ENCODE assay signal across 8 cellular contexts in genomic region chr16:67177743-67178699, GRCh38. TPM values are rescaled to one million over a fixed set of nuclear protein-coding genes. Genes with fewer than 3 reads are reported as not detected.
DNase-seq lines count a peak whose midpoint lies in the region; ATAC-seq and TF ChIP-seq lines count a peak whose summit lies in the region.

No MANE protein-coding gene starts in this region.

- no peaks in the 10 kb centered on the region for H3K36me3 ChIP-seq in mucosa of descending colon (ENCODE audit: low read depth)
- no peaks in the 10 kb centered on the region for H3K36me3 ChIP-seq in uterus

- H3K9me3 ChIP-seq in mucosa of descending colon (no peaks in the 10 kb centered on the region), uterus (no peaks in the 10 kb centered on the region)

- H3K27ac ChIP-seq in uterus, result peak overlapping the region; percentile 9 to 34

- intact Hi-C loops in mucosa of descending colon (cut with DNase I, micrococcal nuclease) (no loop called here), uterus (cut with DNase I; ENCODE audit: low total_unique reads) (no loop called here)

- peak overlapping the region; percentile 58 for H3K4me3 Mint-ChIP-seq in activated CD4-positive, alpha-beta memory T cell treated with anti-CD3 and anti-CD28 coated beads, Interleukin-2, amount 10 ng/mL, durations not matched to agents 7 days and 5 days
- H3K4me3 Mint-ChIP-seq in endothelial cell (ENCODE audit: unreplicated experiment), result peak overlapping the region; percentile 28

- POLR2A ChIA-PET in activated CD4-positive, alpha-beta memory T cell treated with anti-CD3 and anti-CD28 coated beads, Interleukin-2, amount 10 ng/mL, durations not matched to agents 7 days and 5 days (lab: Charles Lee), result interaction anchor here (0.8 to 13.2 kb wide), 5 partner anchors 15 to 149 kb away, joined by 3 to 204 read pairs (median 3); partner anchors contain the start of genes CBFB, FBXL8, HSF4 and TMEM208

- TF ChIP-seq CTCF in endothelial cell (IDR thresholded peaks at IDR 0.05; ENCODE audit: unreplicated experiment) (no peak), mucosa of descending colon (IDR thresholded peaks at IDR 0.05) (no peak), uterus (IDR thresholded peaks at IDR 0.05) (peak in 3 of 4 experiments; percentile 10 to 33 (median 23))

- peak; percentile 98 for DNase-seq in DMS53 (lab: John Stamatoyannopoulos, UW)
- peak; percentile 92 for DNase-seq in NCI-H146 (lab: John Stamatoyannopoulos, UW)
- peak; percentile 67 for DNase-seq in activated CD4-positive, alpha-beta memory T cell treated with anti-CD3 and anti-CD28 coated beads, Interleukin-2, amount 10 ng/mL, durations not matched to agents 7 days and 5 days
- no peak for DNase-seq in endothelial cell (ENCODE audit: low spot score)
- peak; percentile 85 to 93 (median 90) for DNase-seq in mucosa of descending colon
- DNase-seq in uterus, result peak in 1 of 2 donors; percentile 54
- DNase-seq in NAMALWA (ENCODE audit: low spot score), result no peak
- no peak for DNase-seq in A172 (ENCODE audit: low spot score)

- H3K36me3 Mint-ChIP-seq in activated CD4-positive, alpha-beta memory T cell treated with anti-CD3 and anti-CD28 coated beads, Interleukin-2, amount 10 ng/mL, durations not matched to agents 7 days and 5 days (ENCODE audit: low read depth), result peaks cover 26% of the 10 kb centered on the region
- peaks cover 20% of the 10 kb centered on the region for H3K36me3 Mint-ChIP-seq in endothelial cell (ENCODE audit: low read depth, unreplicated experiment)

- no peaks in the 10 kb centered on the region for H3K27me3 ChIP-seq in uterus

- H3K27me3 Mint-ChIP-seq in activated CD4-positive, alpha-beta memory T cell treated with anti-CD3 and anti-CD28 coated beads, Interleukin-2, amount 10 ng/mL, durations not matched to agents 7 days and 5 days, result peaks cover 15% of the 10 kb centered on the region
- peaks cover 29% of the 10 kb centered on the region for H3K27me3 Mint-ChIP-seq in endothelial cell (ENCODE audit: unreplicated experiment)

- ATAC-seq in mucosa of descending colon, result peak; percentile 82

- H3K4me3 ChIP-seq in mucosa of descending colon (no peak overlapping the region), uterus (peak overlapping the region; percentile 20 to 33)

- H3K27ac Mint-ChIP-seq in activated CD4-positive, alpha-beta memory T cell treated with anti-CD3 and anti-CD28 coated beads, Interleukin-2, amount 10 ng/mL, durations not matched to agents 7 days and 5 days, result no peak overlapping the region
- H3K27ac Mint-ChIP-seq in endothelial cell (ENCODE audit: unreplicated experiment), result peak overlapping the region; percentile 13

- CTCF ChIA-PET in activated CD4-positive, alpha-beta memory T cell treated with anti-CD3 and anti-CD28 coated beads, Interleukin-2, amount 10 ng/mL, durations not matched to agents 7 days and 5 days (lab: Charles Lee), result interaction anchor here (0.9 to 1.7 kb wide), 4 partner anchors 19 to 160 kb away, joined by 3 to 5 read pairs (median 4); partner anchors contain the start of genes FBXL8 and TRADD

- no peaks in the 10 kb centered on the region for H3K9me3 Mint-ChIP-seq in activated CD4-positive, alpha-beta memory T cell treated with anti-CD3 and anti-CD28 coated beads, Interleukin-2, amount 10 ng/mL, durations not matched to agents 7 days and 5 days
- H3K9me3 Mint-ChIP-seq in endothelial cell (ENCODE audit: unreplicated experiment), result no peaks in the 10 kb centered on the region

- TF ChIP-seq POLR2A in uterus (IDR thresholded peaks at IDR 0.05), result peak in 1 of 2 donors; percentile 35

- H3K4me1 ChIP-seq in mucosa of descending colon (ENCODE audit: low read depth), result peaks cover 27% of the 10 kb centered on the region
- no peaks in the 10 kb centered on the region for H3K4me1 ChIP-seq in uterus

- peaks cover 41% of the 10 kb centered on the region for H3K4me1 Mint-ChIP-seq in activated CD4-positive, alpha-beta memory T cell treated with anti-CD3 and anti-CD28 coated beads, Interleukin-2, amount 10 ng/mL, durations not matched to agents 7 days and 5 days
- peaks cover 14% of the 10 kb centered on the region for H3K4me1 Mint-ChIP-seq in endothelial cell (ENCODE audit: unreplicated experiment)

RNA-seq across cellular contexts. Expression of gene MATCAP1, which starts 5.7 kb away (rescaled TPM):
- total RNA-seq in activated CD4-positive, alpha-beta memory T cell treated with anti-CD3 and anti-CD28 coated beads, Interleukin-2, amount 10 ng/mL, durations not matched to agents 7 days and 5 days, result 10 to 100 TPM; 63.9 to 70.9 TPM
- 88.8 TPM for total RNA-seq in endothelial cell (ENCODE audit: unreplicated experiment)
- total RNA-seq in mucosa of descending colon, result 10 to 100 TPM; 24.8 to 35.1 (median 29.2) TPM
- total RNA-seq in uterus, result 10 to 100 TPM; 10.9 to 35.4 (median 20.5) TPM
- 15.6 and 17.5 TPM in 2 replicates for total RNA-seq in A172 (2014; rRNA removed; shearing (Covaris generic))

RNA-seq across cellular contexts. Expression of gene NOL3, which starts 7.7 kb away (rescaled TPM):
- 10 to 100 TPM; 35.6 to 36.7 TPM for total RNA-seq in activated CD4-positive, alpha-beta memory T cell treated with anti-CD3 and anti-CD28 coated beads, Interleukin-2, amount 10 ng/mL, durations not matched to agents 7 days and 5 days
- total RNA-seq in endothelial cell (ENCODE audit: unreplicated experiment) (2.6 TPM), mucosa of descending colon (10 to 100 TPM; 23.5 to 35.9 (median 32.0) TPM), uterus (10 to 100 TPM in 2 of 4 donors, 1 to 10 TPM in 2; 3.3 to 29.7 (median 17.0) TPM)
- total RNA-seq in A172 (2014; rRNA removed; shearing (Covaris generic)), result 11.2 and 19.6 TPM in 2 replicates

RNA-seq across cellular contexts. Expression of gene EXOC3L1, which starts 11.9 kb away (rescaled TPM):
- total RNA-seq in activated CD4-positive, alpha-beta memory T cell treated with anti-CD3 and anti-CD28 coated beads, Interleukin-2, amount 10 ng/mL, durations not matched to agents 7 days and 5 days, result not detected
- total RNA-seq in endothelial cell (ENCODE audit: unreplicated experiment) (150 TPM), mucosa of descending colon (1 to 10 TPM; 2.6 to 6.8 (median 2.7) TPM), uterus (1 to 10 TPM in 3 of 4 donors, under 1 TPM in 1; 0.29 to 5.1 (median 1.8) TPM)
- total RNA-seq in A172 (2014; rRNA removed; shearing (Covaris generic)), result 0.12 and 0.50 TPM in 2 replicates

RNA-seq across cellular contexts. Expression of gene HSF4, which starts 13.5 kb away (rescaled TPM):
- 100 to 1,000 TPM; 107 to 110 TPM for total RNA-seq in activated CD4-positive, alpha-beta memory T cell treated with anti-CD3 and anti-CD28 coated beads, Interleukin-2, amount 10 ng/mL, durations not matched to agents 7 days and 5 days
- total RNA-seq in endothelial cell (ENCODE audit: unreplicated experiment) (5.7 TPM), mucosa of descending colon (100 to 1,000 TPM in 1 of 3 donors, 10 to 100 TPM in 2; 26.0 to 113 (median 64.4) TPM), uterus (10 to 100 TPM in 3 of 4 donors, not detected in 1; 11.3 to 51.9 (median 42.3) TPM)
- 5.8 and 10.9 TPM in 2 replicates for total RNA-seq in A172 (2014; rRNA removed; shearing (Covaris generic))

RNA-seq across cellular contexts. Expression of gene E2F4, which starts 13.9 kb away (rescaled TPM):
- 100 to 1,000 TPM; 127 to 131 TPM for total RNA-seq in activated CD4-positive, alpha-beta memory T cell treated with anti-CD3 and anti-CD28 coated beads, Interleukin-2, amount 10 ng/mL, durations not matched to agents 7 days and 5 days
- total RNA-seq in endothelial cell (ENCODE audit: unreplicated experiment) (113 TPM), mucosa of descending colon (10 to 100 TPM; 70.5 to 77.4 (median 72.9) TPM), uterus (100 to 1,000 TPM in 1 of 4 donors, 10 to 100 TPM in 3; 49.2 to 294 (median 77.1) TPM)
- 99.6 and 115 TPM in 2 replicates for total RNA-seq in A172 (2014; rRNA removed; shearing (Covaris generic))

Comparison
In these comparisons a context has a peak if more than half of its experiments do, and no peak if none do; other contexts are left out.
1. DNase-seq: peak in DMS53 (single experiment), NCI-H146 (single experiment), activated CD4-positive, alpha-beta memory T cell treated with anti-CD3 and anti-CD28 coated beads, Interleukin-2, amount 10 ng/mL, durations not matched to agents 7 days and 5 days (single experiment) and mucosa of descending colon (3 of 3); none in endothelial cell (single experiment), NAMALWA (single experiment) and A172 (single experiment).
2. CTCF ChIP-seq: peak in uterus (3 of 4); none in endothelial cell (single experiment) and mucosa of descending colon (single experiment).
3. RNA of gene EXOC3L1, which starts 11.9 kb away (total RNA-seq): 150 TPM in endothelial cell (single experiment); 2.6 to 6.8 TPM in mucosa of descending colon, 0.29 to 5.1 TPM in uterus, 0.12 to 0.50 TPM in A172 and not detected in activated CD4-positive, alpha-beta memory T cell treated with anti-CD3 and anti-CD28 coated beads, Interleukin-2, amount 10 ng/mL, durations not matched to agents 7 days and 5 days; every median in the first group is over 10 times any median in the second.